36 cellular contexts compared by ENCODE assay signal in genomic region chr6:79898076-79898475, GRCh38. TPM values are rescaled to one million over a fixed set of nuclear protein-coding genes. Genes with fewer than 3 reads are reported as not detected.
"Had no signal": no experiment of that assay in that cellular context is flagged by ENCODE, and none has a peak within 500 bp of the region (broad histone marks: within the 10 kb centered on the region; RNA-seq: fewer than 3 reads in every experiment).

No MANE protein-coding gene starts in this region.

- DNase-seq: activated B cell treated with CpG ODN at 0.5 μM for 24 hours; activated CD4-positive, alpha-beta memory T cell treated with anti-CD3 and anti-CD28 coated beads for 36 hours; activated CD4-positive, alpha-beta T cell treated with anti-CD3 and anti-CD28 coated beads for 48 hours; activated CD8-positive, alpha-beta memory T cell treated with anti-CD3 and anti-CD28 coated beads, Interleukin-2, amount 10 ng/mL, durations not matched to agents 7 days and 5 days; activated CD8-positive, alpha-beta memory T cell treated with anti-CD3 and anti-CD28 coated beads, Interleukin-2, amount 50 U/mL, for 4 hours; activated CD8-positive, alpha-beta T cell treated with anti-CD3 and anti-CD28 coated beads, Interleukin-2, amount 10 ng/mL, durations not matched to agents 7 days and 5 days; activated effector memory CD4-positive, alpha-beta T cell treated with anti-CD3 and anti-CD28 coated beads, Interleukin-2, amount 50 U/mL, for 16 hours; activated naive CD4-positive, alpha-beta T cell treated with anti-CD3 and anti-CD28 coated beads for 36 hours; activated naive CD8-positive, alpha-beta T cell treated with anti-CD3 and anti-CD28 coated beads for 36 hours; activated naive CD8-positive, alpha-beta T cell treated with anti-CD3 and anti-CD28 coated beads, Interleukin-2, amount 50 U/mL, for 24 hours; activated T-cell treated with anti-CD3 and anti-CD28 coated beads, Interleukin-2, amount 50 U/mL, for 1 hour; activated T-cell treated with anti-CD3 and anti-CD28 coated beads, Interleukin-2, amount 50 U/mL, for 48 hours; adrenal gland; amygdala; aorta; dorsolateral prefrontal cortex; effector memory CD4-positive, alpha-beta T cell; endodermal cell; esophagus squamous epithelium; foreskin melanocyte; heart right ventricle; T-helper 1 cell; T-helper 17 cell; T1000; WERI-Rb-1 had no signal

- H3K4me3 ChIP-seq: adrenal gland, breast epithelium, coronary artery, dorsolateral prefrontal cortex, esophagus squamous epithelium, gastroesophageal sphincter, heart right ventricle had no signal

- H3K4me1 Mint-ChIP-seq: activated B cell treated with CpG ODN at 0.5 μM for 24 hours; activated naive CD4-positive, alpha-beta T cell treated with anti-CD3 and anti-CD28 coated beads, Interleukin-2, amount 50 U/mL, for 24 hours; activated naive CD8-positive, alpha-beta T cell treated with anti-CD3 and anti-CD28 coated beads for 36 hours; activated naive CD8-positive, alpha-beta T cell treated with anti-CD3 and anti-CD28 coated beads, Interleukin-2, amount 50 U/mL, for 24 hours; brain; central memory CD8-positive, alpha-beta T cell; endodermal cell; T-helper 17 cell had no signal

- H3K4me3 Mint-ChIP-seq: activated B cell treated with CpG ODN at 0.5 μM for 24 hours; activated CD4-positive, alpha-beta memory T cell treated with anti-CD3 and anti-CD28 coated beads for 36 hours; activated CD8-positive, alpha-beta memory T cell treated with anti-CD3 and anti-CD28 coated beads, Interleukin-2, amount 10 ng/mL, durations not matched to agents 7 days and 5 days; activated CD8-positive, alpha-beta T cell treated with anti-CD3 and anti-CD28 coated beads, Interleukin-2, amount 10 ng/mL, durations not matched to agents 7 days and 5 days; activated naive CD4-positive, alpha-beta T cell treated with anti-CD3 and anti-CD28 coated beads for 36 hours; activated naive CD4-positive, alpha-beta T cell treated with anti-CD3 and anti-CD28 coated beads, Interleukin-2, amount 50 U/mL, for 24 hours; activated naive CD8-positive, alpha-beta T cell treated with anti-CD3 and anti-CD28 coated beads for 36 hours; activated naive CD8-positive, alpha-beta T cell treated with anti-CD3 and anti-CD28 coated beads, Interleukin-2, amount 50 U/mL, for 24 hours; activated T-helper 1 cell treated with anti-CD3 and anti-CD28 coated beads, Interleukin-12 subunit alpha, Interleukin-12 subunit beta, Interleukin-2, Interleukin-4 antibody, amounts not matched to agents 30 ng/mL and 10 ng/mL and 1 ng/mL, durations not matched to agents 14 hours and 24 hours and 36 hours; brain; central memory CD8-positive, alpha-beta T cell; dendritic cell treated with granulocyte-macrophage colony-stimulating factor and Interleukin-4, amounts not matched to agents 40 ng/mL and 50 ng/mL, for 4 days; endodermal cell; T-helper 17 cell; T-helper 2 cell treated with Interferon-gamma antibody and Interleukin-4, amounts not matched to agents 5 μg/mL and 100 μg/mL, for 36 hours had no signal

- H3K27ac Mint-ChIP-seq: activated B cell treated with CpG ODN at 0.5 μM for 24 hours; activated CD4-positive, alpha-beta memory T cell treated with anti-CD3 and anti-CD28 coated beads for 36 hours; activated CD8-positive, alpha-beta memory T cell treated with anti-CD3 and anti-CD28 coated beads, Interleukin-2, amount 10 ng/mL, durations not matched to agents 7 days and 5 days; activated CD8-positive, alpha-beta T cell treated with anti-CD3 and anti-CD28 coated beads, Interleukin-2, amount 10 ng/mL, durations not matched to agents 7 days and 5 days; activated naive CD4-positive, alpha-beta T cell treated with anti-CD3 and anti-CD28 coated beads for 36 hours; activated naive CD4-positive, alpha-beta T cell treated with anti-CD3 and anti-CD28 coated beads, Interleukin-2, amount 50 U/mL, for 24 hours; activated naive CD8-positive, alpha-beta T cell treated with anti-CD3 and anti-CD28 coated beads for 36 hours; activated naive CD8-positive, alpha-beta T cell treated with anti-CD3 and anti-CD28 coated beads, Interleukin-2, amount 50 U/mL, for 24 hours; activated T-helper 1 cell treated with anti-CD3 and anti-CD28 coated beads, Interleukin-12 subunit alpha, Interleukin-12 subunit beta, Interleukin-2, Interleukin-4 antibody, amounts not matched to agents 30 ng/mL and 10 ng/mL and 1 ng/mL, durations not matched to agents 14 hours and 24 hours and 36 hours; activated T-helper 2 cell treated with anti-CD3 and anti-CD28 coated beads, Interferon-gamma antibody, Interleukin-2, Interleukin-4, amounts not matched to agents 10 μg/mL and 5 μg/mL and 100 μg/mL, durations not matched to agents 14 hours and 24 hours and 36 hours; brain; dendritic cell treated with granulocyte-macrophage colony-stimulating factor and Interleukin-4, amounts not matched to agents 40 ng/mL and 50 ng/mL, for 4 days; endodermal cell; T-helper 17 cell; T-helper 2 cell treated with Interferon-gamma antibody and Interleukin-4, amounts not matched to agents 5 μg/mL and 100 μg/mL, for 36 hours had no signal

- ATAC-seq: activated CD4-positive, CD25-positive, alpha-beta regulatory T cell treated with anti-CD3 and anti-CD28 coated beads, Interleukin-2, amount 50 U/mL, for 24 hours; activated CD8-positive, alpha-beta memory T cell treated with anti-CD3 and anti-CD28 coated beads, Interleukin-2, amount 10 ng/mL, durations not matched to agents 7 days and 5 days; activated CD8-positive, alpha-beta T cell treated with anti-CD3 and anti-CD28 coated beads, Interleukin-2, amount 10 ng/mL, durations not matched to agents 7 days and 5 days; activated naive CD8-positive, alpha-beta T cell treated with anti-CD3 and anti-CD28 coated beads, Interleukin-2, amount 50 U/mL, for 24 hours; gastroesophageal sphincter; heart right ventricle; T-helper 17 cell had no signal

- H3K27me3 Mint-ChIP-seq: activated B cell treated with CpG ODN at 0.5 μM for 24 hours; activated CD4-positive, alpha-beta memory T cell treated with anti-CD3 and anti-CD28 coated beads for 36 hours; brain; dendritic cell treated with granulocyte-macrophage colony-stimulating factor and Interleukin-4, amounts not matched to agents 40 ng/mL and 50 ng/mL, for 4 days had no signal

- H3K36me3 Mint-ChIP-seq: activated CD4-positive, alpha-beta memory T cell treated with anti-CD3 and anti-CD28 coated beads for 36 hours; activated CD8-positive, alpha-beta memory T cell treated with anti-CD3 and anti-CD28 coated beads, Interleukin-2, amount 10 ng/mL, durations not matched to agents 7 days and 5 days; activated naive CD4-positive, alpha-beta T cell treated with anti-CD3 and anti-CD28 coated beads, Interleukin-2, amount 50 U/mL, for 24 hours; activated naive CD8-positive, alpha-beta T cell treated with anti-CD3 and anti-CD28 coated beads for 36 hours; brain had no signal

- H3K9me3 Mint-ChIP-seq: activated B cell treated with CpG ODN at 0.5 μM for 24 hours; activated CD4-positive, alpha-beta memory T cell treated with anti-CD3 and anti-CD28 coated beads for 36 hours; activated naive CD4-positive, alpha-beta T cell treated with anti-CD3 and anti-CD28 coated beads for 36 hours; activated naive CD8-positive, alpha-beta T cell treated with anti-CD3 and anti-CD28 coated beads for 36 hours; activated T-helper 1 cell treated with anti-CD3 and anti-CD28 coated beads, Interleukin-12 subunit alpha, Interleukin-12 subunit beta, Interleukin-2, Interleukin-4 antibody, amounts not matched to agents 30 ng/mL and 10 ng/mL and 1 ng/mL, durations not matched to agents 14 hours and 24 hours and 36 hours; activated T-helper 2 cell treated with anti-CD3 and anti-CD28 coated beads, Interferon-gamma antibody, Interleukin-2, Interleukin-4, amounts not matched to agents 10 μg/mL and 5 μg/mL and 100 μg/mL, durations not matched to agents 14 hours and 24 hours and 36 hours; central memory CD8-positive, alpha-beta T cell; dendritic cell treated with granulocyte-macrophage colony-stimulating factor and Interleukin-4, amounts not matched to agents 40 ng/mL and 50 ng/mL, for 4 days; T-helper 2 cell treated with Interferon-gamma antibody and Interleukin-4, amounts not matched to agents 5 μg/mL and 100 μg/mL, for 36 hours had no signal

RNA-seq across cellular contexts. Expression of gene ELOVL4, which starts 49.3 kb away (rescaled TPM):
- total RNA-seq: activated B cell treated with CpG ODN at 0.5 μM for 24 hours had no signal
